In the genomic region with DNA sequence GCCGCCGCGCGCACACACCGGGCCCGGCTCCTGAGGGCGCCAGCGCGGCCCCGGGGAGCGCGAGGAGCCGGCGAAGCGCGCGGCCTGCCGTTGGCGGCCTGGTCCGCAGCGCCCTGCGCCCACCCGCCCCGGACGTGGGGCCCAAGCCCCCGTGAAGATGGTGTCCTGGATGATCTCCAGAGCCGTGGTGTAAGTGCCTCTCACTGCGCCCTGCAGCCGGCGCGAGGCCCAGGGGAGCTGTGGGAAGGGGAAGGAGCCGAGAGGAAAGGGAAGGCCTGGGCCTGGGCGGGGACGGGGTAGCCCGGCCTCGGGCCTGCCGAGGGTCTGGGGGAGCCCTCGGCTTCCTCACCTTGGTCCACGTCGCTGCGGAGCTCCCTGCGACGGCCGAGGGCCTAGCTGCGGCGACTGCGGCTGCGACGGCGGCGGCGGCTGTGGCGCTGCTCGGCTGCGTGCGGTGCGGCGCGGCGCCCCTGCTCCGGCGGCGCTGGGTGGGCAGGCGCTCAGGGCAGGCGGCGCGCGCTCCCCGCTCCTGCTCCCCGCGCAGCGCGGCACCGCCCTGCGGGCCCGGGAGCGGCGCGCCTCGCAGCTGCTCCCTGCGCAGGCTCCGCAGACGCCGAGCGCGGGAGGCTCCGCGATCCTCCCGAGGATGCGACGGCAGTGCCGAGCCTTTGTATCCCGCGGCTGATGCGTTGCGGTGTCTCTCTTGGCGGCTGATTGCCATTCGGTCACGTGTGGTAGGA, we compare ENCODE assay signal across 8 cellular contexts. TPM values are rescaled to one million over a fixed set of nuclear protein-coding genes. Genes with fewer than 3 reads are reported as not detected.
DNase-seq lines count a peak whose midpoint lies in the region; ATAC-seq, FAIRE-seq and TF ChIP-seq lines count a peak whose summit lies in the region.

A gene with protein sequence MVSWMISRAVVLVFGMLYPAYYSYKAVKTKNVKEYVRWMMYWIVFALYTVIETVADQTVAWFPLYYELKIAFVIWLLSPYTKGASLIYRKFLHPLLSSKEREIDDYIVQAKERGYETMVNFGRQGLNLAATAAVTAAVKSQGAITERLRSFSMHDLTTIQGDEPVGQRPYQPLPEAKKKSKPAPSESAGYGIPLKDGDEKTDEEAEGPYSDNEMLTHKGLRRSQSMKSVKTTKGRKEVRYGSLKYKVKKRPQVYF (plus strand): TSS at position 13 of the 740 bp plus-strand sequence. CDS start 145 bp downstream, at position 158.

- peak within 1 kb of the TSS; percentile 72 for H4K8ac ChIP-seq in neuronal stem cell (ENCODE audit: low read depth, low read length)

- H3K27me3 ChIP-seq in neuronal stem cell (ENCODE audit: control insufficient read depth in 3 of 3, insufficient read depth in 3 of 3, low read depth in 1 of 3, low read length in 3 of 3) = no peaks in the 10 kb centered on the region

- H2BK5ac ChIP-seq in neuronal stem cell (ENCODE audit: low read length) = peak within 1 kb of the TSS; percentile 97

- H2AK5ac ChIP-seq in neuronal stem cell (ENCODE audit: low read depth, low read length) = peak within 1 kb of the TSS; percentile 83

- peak within 1 kb of the TSS; percentile 100 for H3K18ac ChIP-seq in neuronal stem cell (ENCODE audit: low read length)

- H2BK120ac ChIP-seq in neuronal stem cell (ENCODE audit: low read depth, low read length) = peak within 1 kb of the TSS; percentile 69

- peak within 1 kb of the TSS; percentile 64 to 97 for H3K4me3 ChIP-seq in neuronal stem cell (ENCODE audit: low read length in 2 of 2)

- DNase-seq in DMS153 (lab: John Stamatoyannopoulos, UW) (peak; percentile 51), HS-27A (ENCODE audit: low read depth) (peak; percentile 34), frontal cortex (ENCODE audit: low spot score in 2 of 2) (peak; percentile 67 to 81), neuronal stem cell (ENCODE audit: low spot score) (peak; percentile 79)
- peak; percentile 59 for DNase-seq in activated naive CD4-positive, alpha-beta T cell treated with Interleukin-2 at 50 U/mL for 16 hours

- no peaks in the 10 kb centered on the region for H3K79me1 ChIP-seq in neuronal stem cell (ENCODE audit: low read depth, low read length)

- WGBS in neuronal stem cell (ENCODE audit: extremely low coverage in 2 of 2, insufficient read length in 2 of 2, insufficient replicate concordance in 1 of 2), 2 donors = no CpG with 5 or more reads among the region's 99 CpGs

- TF ChIP-seq POLR2A in Raji (IDR thresholded peaks at IDR 0.05; ENCODE audit: insufficient read depth, low read depth, low read length) = peak; percentile 69

- H2BK12ac ChIP-seq in neuronal stem cell (ENCODE audit: low read length) = no peak within 1 kb of the TSS

- peak within 1 kb of the TSS; percentile 97 for H2AFZ ChIP-seq in neuronal stem cell (ENCODE audit: low read length)

- peak within 1 kb of the TSS; percentile 97 for H3K14ac ChIP-seq in neuronal stem cell (ENCODE audit: low read length)

- H3K4me2 ChIP-seq in neuronal stem cell (ENCODE audit: insufficient read depth, low read length, poor library complexity, severe bottlenecking) = peak within 1 kb of the TSS; percentile 48

- H3K4me1 ChIP-seq in neuronal stem cell (ENCODE audit: control insufficient read depth in 2 of 2, insufficient read depth in 1 of 2, low read depth in 1 of 2, low read length in 2 of 2) = peaks cover 2 to 4% of the 10 kb centered on the region in 2 donors

- ATAC-seq in GM19467 (IDR thresholded peaks at IDR 0.05; ENCODE audit: unreplicated experiment) = peak; percentile 63

- peak within 1 kb of the TSS; percentile 98 for H4K91ac ChIP-seq in neuronal stem cell (ENCODE audit: low read depth, low read length, poor library complexity)

- peak within 1 kb of the TSS; percentile 94 for H3K23ac ChIP-seq in neuronal stem cell (ENCODE audit: low read depth, low read length, poor library complexity)

- H3K9me3 ChIP-seq in neuronal stem cell (replicated peaks in 1 of 2; ENCODE audit: control insufficient read depth in 2 of 2, insufficient read depth in 1 of 2, low read depth in 1 of 2, low read length in 2 of 2) = peaks cover 3 to 18% of the 10 kb centered on the region in 2 donors

- H2BK15ac ChIP-seq in neuronal stem cell (ENCODE audit: low read length) = peak within 1 kb of the TSS; percentile 52

- FAIRE-seq in frontal cortex (lab: Jason Lieb, UNC) = no peak

- peak within 1 kb of the TSS; percentile 98 for H3K9ac ChIP-seq in neuronal stem cell (ENCODE audit: low read depth, low read length, poor library complexity)

- peak within 1 kb of the TSS; percentile 97 for H3K27ac ChIP-seq in neuronal stem cell (replicated peaks; ENCODE audit: low read length)
- peak within 1 kb of the TSS; percentile 96 for H3K27ac ChIP-seq in temporal lobe (ENCODE audit: low read depth, low read length)

- peak within 1 kb of the TSS; percentile 58 for H3K4ac ChIP-seq in neuronal stem cell (ENCODE audit: low read length)

- H3K36me3 ChIP-seq in neuronal stem cell (replicated peaks in 1 of 2; ENCODE audit: control insufficient read depth in 2 of 2, insufficient read depth in 2 of 2, low read length in 2 of 2) = peaks cover 2 to 31% of the 10 kb centered on the region in 2 donors

RNA-seq across cellular contexts. Expression of the gene that starts here (rescaled TPM):
- total RNA-seq in frontal cortex (17.9 TPM), temporal lobe (14.3 TPM)
- polyA plus RNA-seq in neuronal stem cell (2013, experiment 1 of 2) = 23.3 TPM
- polyA plus RNA-seq in neuronal stem cell (2013, experiment 2 of 2) = 24.1 TPM

Comparison
In these comparisons a context has a peak if more than half of its experiments do, and no peak if none do; other contexts are left out.
1. Peak in every context shown above with its lines: DNase-seq, ATAC-seq, H3K4me3 ChIP-seq and H3K27ac ChIP-seq.